In the genomic region with DNA sequence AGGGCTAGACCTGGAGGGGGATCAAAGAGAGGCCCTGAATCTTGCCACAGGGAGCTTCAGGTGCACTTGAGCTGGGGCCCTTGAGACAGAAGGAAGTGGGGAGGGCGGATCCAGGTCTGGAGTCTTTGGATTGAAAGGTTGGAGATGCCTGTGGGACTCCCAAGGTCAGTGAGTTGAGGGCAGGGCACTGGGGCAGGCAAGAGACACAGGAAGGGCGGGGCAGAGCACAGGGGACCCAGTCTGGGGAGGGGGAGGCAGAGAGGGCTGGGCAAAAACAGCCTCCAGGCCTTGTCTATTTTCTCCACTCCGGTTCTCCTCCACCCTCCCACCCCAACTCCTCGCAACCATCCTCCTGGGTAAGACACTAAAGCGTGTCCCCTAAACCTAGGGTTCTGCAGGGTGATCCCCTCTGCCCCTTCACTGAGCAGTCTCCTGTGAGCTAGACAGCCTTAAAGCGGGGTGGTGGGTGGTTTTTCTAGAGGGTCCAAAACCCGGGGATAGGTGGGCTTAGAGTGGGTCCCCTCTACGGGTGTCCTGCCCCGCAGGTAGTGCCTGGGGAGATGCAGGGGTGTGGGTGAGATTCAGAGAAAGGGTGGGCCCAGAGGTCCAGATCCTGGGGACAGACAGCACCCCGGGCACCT, we compare ENCODE assay signal across 9 cellular contexts. TPM values are rescaled to one million over a fixed set of nuclear protein-coding genes. Genes with fewer than 3 reads are reported as not detected.
DNase-seq lines count a peak whose midpoint lies in the region; ATAC-seq and TF ChIP-seq lines count a peak whose summit lies in the region.
"Had no signal": no experiment of that assay in that cellular context is flagged by ENCODE, and none has a peak within 500 bp of the region (broad histone marks: within the 10 kb centered on the region; RNA-seq: fewer than 3 reads in every experiment).

No MANE protein-coding gene starts in this region.

- H3K4me3 Mint-ChIP-seq in GM23338: peak overlapping the region; percentile 75
- H3K4me3 Mint-ChIP-seq in activated B cell treated with CpG ODN at 0.5 μM for 24 hours: peak overlapping the region; percentile 83

- DNase-seq in GM23338 (ENCODE audit: low spot score) (peak; percentile 71), activated B cell treated with CpG ODN at 0.5 μM for 24 hours (no peak), heart right ventricle (no peak), G401 (ENCODE audit: low spot score) (no peak)
- no peak for DNase-seq in stimulated activated CD4-positive, alpha-beta T cell treated with anti-CD3 and anti-CD28 coated beads, Interleukin-15, amount 100 ng/mL, for 24 hours
- DNase-seq: NCI-H1694 treated with DMSO at 0.1 percent for 48 hours had no signal

- intact Hi-C loops in activated B cell treated with CpG ODN at 0.5 μM for 24 hours (cut with micrococcal nuclease): loop anchor here (5.0 kb wide), 1 partner anchor 36 kb away; no protein-coding TSS in a partner anchor
- intact Hi-C loops in heart right ventricle (cut with DNase I): loop anchor here in 5 of 10 donors (5.0 to 10.0 kb wide), 7 partner anchors 46 to 161 kb away; a partner anchor contains a TSS

- H3K36me3 Mint-ChIP-seq in GM23338 (ENCODE audit: low read depth) (peaks cover 6% of the 10 kb centered on the region; the same call in 2 of the 3 replicates), activated B cell treated with CpG ODN at 0.5 μM for 24 hours (ENCODE audit: low read depth) (peaks cover 1% of the 10 kb centered on the region)

- H3K9me3 Mint-ChIP-seq in GM23338 (peaks cover 13% of the 10 kb centered on the region), activated B cell treated with CpG ODN at 0.5 μM for 24 hours (peaks cover 3% of the 10 kb centered on the region)

- no peaks in the 10 kb centered on the region for H3F3A ChIP-seq in GM23338 (replicated peaks; ENCODE audit: low read depth)

- H3K27ac Mint-ChIP-seq in GM23338 (no peak overlapping the region), activated B cell treated with CpG ODN at 0.5 μM for 24 hours (peak overlapping the region; percentile 82)

- no peaks in the 10 kb centered on the region for H3K36me3 ChIP-seq in GM23338 (ENCODE audit: insufficient read depth)
- H3K36me3 ChIP-seq in heart right ventricle: no peaks in the 10 kb centered on the region
- H3K36me3 ChIP-seq in skeletal muscle satellite cell (ENCODE audit: insufficient read depth, low read length): no peaks in the 10 kb centered on the region

- CTCF ChIA-PET in activated B cell treated with CpG ODN at 0.5 μM for 24 hours (lab: Charles Lee): interaction anchor here (0.7 kb wide), 1 partner anchor 12 kb away, joined by 4 read pairs; no protein-coding TSS in a partner anchor

- peaks cover 0 to 18% (median 6%) of the 10 kb centered on the region in 11 donors for H3K9me3 ChIP-seq in heart right ventricle
- no peaks in the 10 kb centered on the region for H3K9me3 ChIP-seq in skeletal muscle satellite cell (replicated peaks; ENCODE audit: low read length)

- H3K27me3 Mint-ChIP-seq in GM23338 (ENCODE audit: insufficient read depth, low read depth, poor library complexity) (peaks cover 25% of the 10 kb centered on the region), activated B cell treated with CpG ODN at 0.5 μM for 24 hours (no peaks in the 10 kb centered on the region)

- peaks cover 21% of the 10 kb centered on the region for H3K79me2 ChIP-seq in GM23338 (replicated peaks; ENCODE audit: insufficient read depth)

- H3K9me2 ChIP-seq in GM23338 (ENCODE audit: insufficient read depth): no peaks in the 10 kb centered on the region

- H3K27ac ChIP-seq in GM23338 (ENCODE audit: low read depth) (no peak overlapping the region), heart right ventricle (peak overlapping the region; percentile 63 to 89 (median 82))

- 0 out of 2 replicates have a peak, but pooled peaks cover 4% of the 10 kb centered on the region for H4K20me1 ChIP-seq in GM23338 (replicated peaks; ENCODE audit: insufficient read depth)

- peak overlapping the region; percentile 70 for H3K9ac ChIP-seq in skeletal muscle satellite cell (ENCODE audit: low read depth, low read length)

- peak overlapping the region; percentile 95 for H2AFZ ChIP-seq in GM23338

- H3K4me1 Mint-ChIP-seq in GM23338 (peaks cover 44% of the 10 kb centered on the region), activated B cell treated with CpG ODN at 0.5 μM for 24 hours (peaks cover 49% of the 10 kb centered on the region)

- peak overlapping the region; percentile 82 for H3K4me2 ChIP-seq in GM23338
- peak overlapping the region; percentile 87 for H3K4me2 ChIP-seq in skeletal muscle satellite cell (ENCODE audit: low read length)

- WGBS in heart right ventricle, 2 donors: 37 to 40% methylated on average over 10 of the region's 10 CpGs

- no peak for TF ChIP-seq CTCF in GM23338 (conservative IDR thresholded peaks at IDR 0.05; ENCODE audit: low read depth in 2 of 2)
- no peak for TF ChIP-seq CTCF in activated B cell treated with CpG ODN at 0.5 μM for 24 hours (IDR thresholded peaks at IDR 0.05)
- TF ChIP-seq CTCF in heart right ventricle (IDR thresholded peaks at IDR 0.05): no peak

- in situ Hi-C loops in G401 (cut with HindIII; ENCODE audit: low sequenced_read_pairs): no loop called here

- POLR2A ChIA-PET in activated B cell treated with CpG ODN at 0.5 μM for 24 hours (lab: Charles Lee): interaction anchor here (1.6 to 5.3 kb wide), 2 partner anchors 12 to 24 kb away, joined by 3 to 44 read pairs; no protein-coding TSS in a partner anchor

- ATAC-seq in GM23338 (peak; percentile 46), activated B cell treated with CpG ODN at 0.5 μM for 24 hours (ENCODE audit: low read depth) (no peak), heart right ventricle (peak in 5 of 8 donors; percentile 10 to 32 (median 29)), GM21737 (IDR thresholded peaks at IDR 0.05; ENCODE audit: unreplicated experiment) (no peak), GM18868 (IDR thresholded peaks at IDR 0.05; ENCODE audit: unreplicated experiment) (no peak)

- H3K4me1 ChIP-seq in GM23338 (ENCODE audit: insufficient read depth) (peaks cover 11% of the 10 kb centered on the region; the same call in 1 of the 2 replicates), heart right ventricle (peaks cover 29 to 73% (median 65%) of the 10 kb centered on the region in 9 donors), skeletal muscle satellite cell (ENCODE audit: control insufficient read depth, insufficient read depth, low read length) (peaks cover 17% of the 10 kb centered on the region)

- H3K4me3 ChIP-seq in GM23338: peak overlapping the region; percentile 66
- H3K4me3 ChIP-seq in heart right ventricle: peak overlapping the region; percentile 21 to 62 (median 56)
- peak overlapping the region; percentile 72 for H3K4me3 ChIP-seq in skeletal muscle satellite cell (ENCODE audit: low read length)

- H3K27me3 ChIP-seq in GM23338 (ENCODE audit: insufficient read depth) (peaks cover 12% of the 10 kb centered on the region), heart right ventricle (no peaks in the 10 kb centered on the region), skeletal muscle satellite cell (ENCODE audit: control insufficient read depth, insufficient read depth, low read length) (no peaks in the 10 kb centered on the region)

TF ChIP-seq in GM23338, 12 proteins besides CTCF, POLR2A, EP300 and RAD21 (continues in another document):
- no peak for TF ChIP-seq CREB1 (CRISPR knock-in tag; IDR thresholded peaks at IDR 0.05; ENCODE audit: low read depth)
- no peak for TF ChIP-seq EZH2 (IDR thresholded peaks at IDR 0.05; ENCODE audit: low read depth, unreplicated experiment)
- no peak for TF ChIP-seq POLR2AphosphoS5 (IDR thresholded peaks at IDR 0.05; ENCODE audit: low read depth)
- TF ChIP-seq STAT1 (IDR thresholded peaks at IDR 0.05; ENCODE audit: unreplicated experiment): no peak
- TF ChIP-seq NANOG (IDR thresholded peaks at IDR 0.05; ENCODE audit: borderline replicate concordance): no peak
- no peak for TF ChIP-seq ZNF331 (CRISPR knock-in tag; IDR thresholded peaks at IDR 0.05; ENCODE audit: low read depth)
- TF ChIP-seq, protein P1, sequence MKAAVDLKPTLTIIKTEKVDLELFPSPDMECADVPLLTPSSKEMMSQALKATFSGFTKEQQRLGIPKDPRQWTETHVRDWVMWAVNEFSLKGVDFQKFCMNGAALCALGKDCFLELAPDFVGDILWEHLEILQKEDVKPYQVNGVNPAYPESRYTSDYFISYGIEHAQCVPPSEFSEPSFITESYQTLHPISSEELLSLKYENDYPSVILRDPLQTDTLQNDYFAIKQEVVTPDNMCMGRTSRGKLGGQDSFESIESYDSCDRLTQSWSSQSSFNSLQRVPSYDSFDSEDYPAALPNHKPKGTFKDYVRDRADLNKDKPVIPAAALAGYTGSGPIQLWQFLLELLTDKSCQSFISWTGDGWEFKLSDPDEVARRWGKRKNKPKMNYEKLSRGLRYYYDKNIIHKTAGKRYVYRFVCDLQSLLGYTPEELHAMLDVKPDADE (IDR thresholded peaks at IDR 0.05): no peak
- no peak for TF ChIP-seq JUNB (IDR thresholded peaks at IDR 0.05; ENCODE audit: unreplicated experiment)
- TF ChIP-seq ZNF114 (CRISPR knock-in tag; IDR thresholded peaks at IDR 0.05): no peak
- no peak for TF ChIP-seq EZH2phosphoT487 (IDR thresholded peaks at IDR 0.05; ENCODE audit: unreplicated experiment)

RNA-seq across cellular contexts. Expression of a gene that starts 38.6 kb away (rescaled TPM):
- 20.4 and 21.0 TPM in 2 replicates for total RNA-seq in GM23338 (2014; rRNA removed; shearing (Covaris generic))
- 4.8 and 6.1 TPM in 2 replicates for polyA plus RNA-seq in GM23338 (2016; fragmentation: Nextera tagmentation; extraction: Ambion mirVana)
- total RNA-seq in activated B cell treated with CpG ODN at 0.5 μM for 24 hours: 9.0 and 12.3 TPM in 2 replicates
- 10 to 100 TPM in 7 of 10 donors, 1 to 10 TPM in 3; 5.5 to 16.7 (median 11.8) TPM for total RNA-seq in heart right ventricle
- polyA plus RNA-seq in heart right ventricle: 1 to 10 TPM; 4.0 to 6.4 TPM
- under 0.01 and 0.25 TPM in 2 replicates for total RNA-seq in skeletal muscle satellite cell (2012; rRNA removed)
- 5.5 and 10.1 TPM in 2 replicates for total RNA-seq in G401 (2014; rRNA removed; shearing (Covaris generic))

RNA-seq across cellular contexts. Expression of a gene that starts 44.2 kb away (rescaled TPM):
- 19.7 and 81.8 TPM in 2 replicates for total RNA-seq in GM23338 (2014; rRNA removed; shearing (Covaris generic))
- polyA plus RNA-seq in GM23338 (2016; fragmentation: Nextera tagmentation; extraction: Ambion mirVana) (2.7 and 3.1 TPM in 2 replicates), heart right ventricle (10 to 100 TPM; 29.3 to 33.3 TPM)
- total RNA-seq in activated B cell treated with CpG ODN at 0.5 μM for 24 hours (39.3 and 45.6 TPM in 2 replicates), heart right ventricle (100 to 1,000 TPM in 3 of 10 donors, 10 to 100 TPM in 7; 53.9 to 143 (median 71.0) TPM)
- total RNA-seq in skeletal muscle satellite cell (2012; rRNA removed): 9.2 and 9.6 TPM in 2 replicates
- total RNA-seq in G401 (2014; rRNA removed; shearing (Covaris generic)): 23.5 and 45.4 TPM in 2 replicates

Comparison
In these comparisons a context has a peak if more than half of its experiments do, and no peak if none do; other contexts are left out.
1. ATAC-seq: peak in GM23338 (single experiment) and heart right ventricle (5 of 8); none in activated B cell treated with CpG ODN at 0.5 μM for 24 hours (single experiment), GM21737 (single experiment) and GM18868 (single experiment).
2. Peak in every context shown above with its lines, with median percentiles within 50 percentile points of each other: H3K4me3 ChIP-seq.